Comparison of ENCODE assay signal across 9 cellular contexts in the genomic region with DNA sequence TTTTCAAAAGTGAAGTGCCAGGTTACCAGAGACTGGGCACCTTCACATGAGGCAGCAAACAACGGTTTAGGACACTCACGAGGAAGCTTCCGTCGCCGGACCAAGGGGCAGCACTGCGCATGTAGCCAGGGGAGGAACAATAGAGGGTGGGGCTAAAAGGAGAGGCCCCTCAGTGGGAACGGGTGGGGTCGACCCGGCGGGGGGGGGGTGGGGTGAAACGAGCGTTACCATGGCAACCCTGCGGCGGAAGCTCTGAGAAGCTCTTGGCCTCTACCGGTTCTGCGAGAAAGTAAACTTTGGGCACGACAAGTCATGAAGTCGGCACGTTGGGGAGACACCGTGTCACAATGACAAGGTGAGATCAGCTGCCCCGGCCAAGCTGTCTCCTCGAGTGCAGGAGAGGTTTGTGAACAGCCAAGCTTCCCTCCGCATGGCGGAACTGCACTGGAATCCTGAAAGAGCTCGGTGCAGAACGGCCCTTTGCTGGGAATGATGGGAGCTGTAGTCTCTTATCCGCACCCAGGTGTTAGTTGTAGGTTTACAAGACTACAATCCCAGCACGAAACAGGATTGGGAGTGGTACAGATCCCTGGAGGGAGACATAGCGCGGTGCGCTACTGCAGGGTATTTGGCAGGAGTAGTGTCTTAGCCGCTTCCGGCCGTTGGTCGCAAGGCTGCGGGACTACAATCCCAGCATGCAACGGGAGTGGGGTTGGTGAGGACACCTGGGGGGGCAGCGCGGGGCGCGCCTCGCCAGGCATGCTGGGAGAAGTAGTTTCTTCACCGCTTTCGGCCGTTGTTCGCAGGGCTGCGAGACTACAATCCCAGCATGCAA.
DNase-seq lines count a peak whose midpoint lies in the region; ATAC-seq and TF ChIP-seq lines count a peak whose summit lies in the region.
"Had no signal": no experiment of that assay in that cellular context is flagged by ENCODE, and none has a peak within 500 bp of the region (broad histone marks: within the 10 kb centered on the region; RNA-seq: fewer than 3 reads in every experiment).

No MANE protein-coding gene starts in this region.

- peaks cover 5% of the 10 kb centered on the region for H3K9me3 Mint-ChIP-seq in CD8-positive, alpha-beta T cell
- H3K9me3 Mint-ChIP-seq in naive thymus-derived CD4-positive, alpha-beta T cell = peaks cover 0 to 28% (median 6%) of the 10 kb centered on the region in 11 donors

- no peaks in the 10 kb centered on the region for H3K27me3 Mint-ChIP-seq in CD8-positive, alpha-beta T cell (ENCODE audit: low read depth)
- H3K27me3 Mint-ChIP-seq in naive thymus-derived CD4-positive, alpha-beta T cell = peaks cover 0 to 4% (median 0%) of the 10 kb centered on the region in 5 donors

- ATAC-seq in CD8-positive, alpha-beta T cell = peak; percentile 95
- ATAC-seq in naive thymus-derived CD4-positive, alpha-beta T cell = peak; percentile 98
- ATAC-seq in stimulated activated naive CD8-positive, alpha-beta T cell treated with anti-CD3 and anti-CD28 coated beads, Interleukin-15, Interleukin-2, amounts not matched to agents 100 U/mL and 50 U/mL, for 24 hours = peak; percentile 98
- ATAC-seq in HG02623 (IDR thresholded peaks at IDR 0.05; ENCODE audit: unreplicated experiment) = no peak

- H3K4me3 ChIP-seq in CD8-positive, alpha-beta T cell (ENCODE audit: low read depth, low read length) = peak overlapping the region; percentile 93
- H3K4me3 ChIP-seq in MG63 (no peak overlapping the region), dorsolateral prefrontal cortex (peak overlapping the region; percentile 24 to 93 (median 71))
- H3K4me3 ChIP-seq in naive thymus-derived CD4-positive, alpha-beta T cell (ENCODE audit: low read length) = peak overlapping the region; percentile 64

- peak overlapping the region; percentile 92 for H3K27ac Mint-ChIP-seq in CD8-positive, alpha-beta T cell
- peak overlapping the region; percentile 87 to 98 (median 95) for H3K27ac Mint-ChIP-seq in naive thymus-derived CD4-positive, alpha-beta T cell
- H3K27ac Mint-ChIP-seq: nephron had no signal

- peak; percentile 80 to 93 (median 89) for DNase-seq in CD8-positive, alpha-beta T cell
- DNase-seq in MG63 (peak; percentile 8), dorsolateral prefrontal cortex (peak; percentile 63 to 97 (median 94)), MV-4-11 (lab: John Stamatoyannopoulos, UW) (no peak)
- peak; percentile 68 to 85 for DNase-seq in activated CD4-positive, alpha-beta T cell treated with anti-CD3 and anti-CD28 coated beads, Interleukin-2, amount 50 U/mL, for 24 hours (ENCODE audit: low read depth in 1 of 2, low spot score in 1 of 2)
- DNase-seq in naive thymus-derived CD4-positive, alpha-beta T cell = peak; percentile 69 to 98 (median 95)
- peak; percentile 86 for DNase-seq in stimulated activated naive CD8-positive, alpha-beta T cell treated with anti-CD3 and anti-CD28 coated beads, Interleukin-15, Interleukin-2, amounts not matched to agents 100 U/mL and 50 U/mL, for 24 hours

- POLR2A ChIA-PET in CD8-positive, alpha-beta T cell (lab: Charles Lee) = interaction anchor here (0.8 to 0.9 kb wide), 2 partner anchors 24 to 26 kb away, joined by 3 to 6 read pairs; no protein-coding TSS in a partner anchor
- POLR2A ChIA-PET in naive thymus-derived CD4-positive, alpha-beta T cell (lab: Charles Lee) = interaction anchor here (0.9 to 2.3 kb wide), 9 partner anchors 25 to 1448 kb away, joined by 3 to 21 read pairs (median 5); partner anchors contain the start of genes ERV3-1, ZNF107, ZNF273 and ZNF680

- CTCF ChIA-PET in CD8-positive, alpha-beta T cell (lab: Charles Lee) = no interaction called here
- CTCF ChIA-PET in naive thymus-derived CD4-positive, alpha-beta T cell (lab: Charles Lee) = interaction anchor here (0.8 to 1.3 kb wide), 3 partner anchors 10 to 381 kb away, joined by 3 to 6 read pairs (median 3); no protein-coding TSS in a partner anchor

- intact Hi-C loops in CD8-positive, alpha-beta T cell (cut with DNase I, micrococcal nuclease) = loop anchor here (1.0 to 10.0 kb wide), 6 partner anchors 26 to 869 kb away; partner anchors contain the start of genes ZNF138 (in 2 of the 2), ZNF680 (in 1 of the 2) and ZNF736 (in 1 of the 2)
- intact Hi-C loops in dorsolateral prefrontal cortex (cut with DNase I) = loop anchor here (1.0 to 10.0 kb wide), 4 partner anchors 25 to 389 kb away; partner anchors contain the start of genes ZNF727 (in 1 of the 2) and ZNF736 (in 1 of the 2)
- intact Hi-C loops in naive thymus-derived CD4-positive, alpha-beta T cell (cut with micrococcal nuclease) = loop anchor here (1.0 to 5.0 kb wide), 14 partner anchors 26 to 1947 kb away; partner anchors contain the start of genes ZNF138 (in 2 of the 2), ZNF273 (in 2 of the 2), ZNF680 (in 2 of the 2) and ZNF736 (in 2 of the 2)

- H3K36me3 Mint-ChIP-seq in CD8-positive, alpha-beta T cell = peaks cover 6% of the 10 kb centered on the region
- H3K36me3 Mint-ChIP-seq in naive thymus-derived CD4-positive, alpha-beta T cell = peaks cover 0 to 6% (median 6%) of the 10 kb centered on the region in 5 donors

- H3K36me3 ChIP-seq in CD8-positive, alpha-beta T cell (ENCODE audit: insufficient read depth, low read length) = no peaks in the 10 kb centered on the region
- no peaks in the 10 kb centered on the region for H3K36me3 ChIP-seq in MG63
- no peaks in the 10 kb centered on the region for H3K36me3 ChIP-seq in naive thymus-derived CD4-positive, alpha-beta T cell (ENCODE audit: control insufficient read depth in 2 of 3, insufficient read depth in 3 of 3, low read length in 3 of 3)

- no peaks in the 10 kb centered on the region for H3K4me1 ChIP-seq in CD8-positive, alpha-beta T cell (ENCODE audit: insufficient read depth, low read length)
- H3K4me1 ChIP-seq in naive thymus-derived CD4-positive, alpha-beta T cell (ENCODE audit: control insufficient read depth in 2 of 2, insufficient read depth in 2 of 2, low read length in 2 of 2) = no peaks in the 10 kb centered on the region

- H3K4me1 Mint-ChIP-seq in CD8-positive, alpha-beta T cell (ENCODE audit: low read depth) = peaks cover 13% of the 10 kb centered on the region
- H3K4me1 Mint-ChIP-seq in naive thymus-derived CD4-positive, alpha-beta T cell = peaks cover 0 to 24% (median 12%) of the 10 kb centered on the region in 7 donors
- H3K4me1 Mint-ChIP-seq: nephron had no signal

- no peaks in the 10 kb centered on the region for H3K9me3 ChIP-seq in CD8-positive, alpha-beta T cell (ENCODE audit: low read length)
- no peaks in the 10 kb centered on the region for H3K9me3 ChIP-seq in MG63
- no peaks in the 10 kb centered on the region for H3K9me3 ChIP-seq in naive thymus-derived CD4-positive, alpha-beta T cell (ENCODE audit: control insufficient read depth in 2 of 3, low read length in 3 of 3)

- TF ChIP-seq CTCF in CD8-positive, alpha-beta T cell (IDR thresholded peaks at IDR 0.05) = no peak
- peak in 8 of 56 donors; percentile 5 to 35 (median 16) for TF ChIP-seq CTCF in dorsolateral prefrontal cortex (IDR thresholded peaks at IDR 0.05 in 54 of 56, conservative IDR thresholded peaks at IDR 0.05 in 2 of 56; ENCODE audit: low read depth in 1 of 56, partially characterized antibody in 56 of 56)

- H3K4me3 Mint-ChIP-seq in CD8-positive, alpha-beta T cell = peak overlapping the region; percentile 94
- peak overlapping the region; percentile 88 to 100 (median 98) for H3K4me3 Mint-ChIP-seq in naive thymus-derived CD4-positive, alpha-beta T cell
- H3K4me3 Mint-ChIP-seq: nephron had no signal

- H3K27me3 ChIP-seq in CD8-positive, alpha-beta T cell (ENCODE audit: insufficient read depth, low read length) = no peaks in the 10 kb centered on the region
- H3K27me3 ChIP-seq in MG63 = no peaks in the 10 kb centered on the region
- peaks cover 0 to 8% (median 0%) of the 10 kb centered on the region in 45 donors for H3K27me3 ChIP-seq in dorsolateral prefrontal cortex
- H3K27me3 ChIP-seq in naive thymus-derived CD4-positive, alpha-beta T cell (ENCODE audit: control insufficient read depth in 2 of 2, insufficient read depth in 2 of 2, low read length in 2 of 2) = no peaks in the 10 kb centered on the region

- peak overlapping the region; percentile 84 for H3K27ac ChIP-seq in CD8-positive, alpha-beta T cell (ENCODE audit: low read depth, low read length)
- H3K27ac ChIP-seq in dorsolateral prefrontal cortex = peak overlapping the region in 58 of 59 donors; percentile 53 to 99 (median 92)
- peak overlapping the region; percentile 82 for H3K27ac ChIP-seq in naive thymus-derived CD4-positive, alpha-beta T cell (ENCODE audit: low read depth, low read length)
